8 cellular contexts compared by ENCODE assay signal in the genomic region with DNA sequence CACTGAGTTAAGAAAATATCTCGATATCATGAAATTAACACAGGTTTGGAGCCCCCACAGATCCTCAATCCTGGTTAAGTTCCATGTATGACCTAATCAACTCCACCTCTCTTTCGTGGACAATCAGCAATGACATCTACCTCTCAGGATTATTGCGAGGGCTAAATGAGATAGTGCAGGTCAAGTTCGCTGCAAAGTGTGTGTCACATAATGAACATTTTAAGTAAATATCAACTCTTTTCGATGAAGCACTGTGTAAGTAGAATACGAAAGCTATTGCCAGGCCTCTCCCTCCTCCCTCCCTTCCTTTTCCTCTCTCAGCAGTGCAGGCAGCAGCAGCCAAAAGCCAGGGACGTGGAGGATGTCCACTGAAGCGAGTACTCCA. TPM values are rescaled to one million over a fixed set of nuclear protein-coding genes. Genes with fewer than 3 reads are reported as not detected.
DNase-seq lines count a peak whose midpoint lies in the region; ATAC-seq, FAIRE-seq and TF ChIP-seq lines count a peak whose summit lies in the region.

No MANE protein-coding gene starts in this region.

- no peak for DNase-seq in GM18507 (ENCODE audit: extremely low spot score, insufficient read length, low read depth)
- DNase-seq in Panc1 (ENCODE audit: low read depth, low spot score): no peak
- no peak for DNase-seq in esophagus squamous epithelium (lab: John Stamatoyannopoulos, UW)
- DNase-seq in renal cortical epithelial cell (ENCODE audit: low read depth): peak; percentile 84
- no peak for DNase-seq in epidermal melanocyte (ENCODE audit: insufficient read length, low spot score)
- no peak for DNase-seq in NOMO-1 treated with dmso at 0.1 percent for 144 hours (lab: John Stamatoyannopoulos, UW; ENCODE audit: unreplicated experiment)
- DNase-seq in DMS153 treated with DMSO at 0.1 percent for 48 hours (lab: John Stamatoyannopoulos, UW; ENCODE audit: unreplicated experiment): no peak
- no peak for DNase-seq in DMS53 (lab: John Stamatoyannopoulos, UW)

- no TSS peak for BruUV-seq in Panc1 (replicated peaks; lab: Mats Ljungman, UMichigan)

- H3K27me3 ChIP-seq in Panc1 (ENCODE audit: control insufficient read depth, insufficient read depth, low read length) (no peaks in the 10 kb centered on the region), esophagus squamous epithelium (no peaks in the 10 kb centered on the region)

- no peak for ATAC-seq in Panc1

- H3K4me3 ChIP-seq in Panc1 (ENCODE audit: low read depth in 2 of 2, low read length in 2 of 2): peak overlapping the region; percentile 76 to 90
- H3K4me3 ChIP-seq in esophagus squamous epithelium: peak overlapping the region; percentile 82 to 98 (median 88)

- WGBS in esophagus squamous epithelium, 2 donors: 5 to 12% methylated on average over 6 to 7 of the region's 8 CpGs

- TF ChIP-seq CTCF in Panc1 (IDR thresholded peaks at IDR 0.05) (no peak), esophagus squamous epithelium (IDR thresholded peaks at IDR 0.05) (no peak)

- no peaks in the 10 kb centered on the region for H3K9me3 ChIP-seq in Panc1 (ENCODE audit: control insufficient read depth, insufficient read depth, low read depth, low read length)
- no peaks in the 10 kb centered on the region for H3K9me3 ChIP-seq in esophagus squamous epithelium

- peak; percentile 41 for FAIRE-seq in GM18507 (lab: Jason Lieb, UNC)

- POLR2A ChIA-PET in Panc1 (lab: Charles Lee): interaction anchor here (0.7 kb wide), 1 partner anchor 15 kb away, joined by 4 read pairs; no protein-coding TSS in a partner anchor

- H3K27ac ChIP-seq in Panc1 (ENCODE audit: low read length) (peak overlapping the region; percentile 91), esophagus squamous epithelium (peak overlapping the region; percentile 98 to 100 (median 99))

- CTCF ChIA-PET in Panc1 (lab: Charles Lee): interaction anchor here (0.6 kb wide), 1 partner anchor 86 kb away, joined by 3 read pairs; no protein-coding TSS in a partner anchor

- intact Hi-C loops in Panc1 (cut with micrococcal nuclease; ENCODE audit: unreplicated experiment) (no loop called here), esophagus squamous epithelium (cut with DNase I) (loop anchor here (10.0 kb wide), 1 partner anchor 74 kb away; the partner anchor contains the start of gene DDX59)

- H3K36me3 ChIP-seq in Panc1 (ENCODE audit: control insufficient read depth, insufficient read depth, low read length) (peaks cover 2% of the 10 kb centered on the region), esophagus squamous epithelium (no peaks in the 10 kb centered on the region)

- in situ Hi-C loops in Panc1 (cut with HindIII; ENCODE audit: low pct_unique_long_range_greater_than_20kb, low sequenced_read_pairs): no loop called here

- H3K4me1 ChIP-seq in Panc1 (ENCODE audit: control insufficient read depth, insufficient read depth, low read length): peaks cover 17% of the 10 kb centered on the region
- peaks cover 0 to 47% (median 4%) of the 10 kb centered on the region in 3 donors for H3K4me1 ChIP-seq in esophagus squamous epithelium

- no peak for TF ChIP-seq POLR2A in esophagus squamous epithelium (IDR thresholded peaks at IDR 0.05)

RNA-seq across cellular contexts. Expression of gene CAMSAP2, which starts 0.4 kb away (rescaled TPM):
- 40.1 TPM for total RNA-seq in Panc1 (2021; ENCODE audit: unreplicated experiment)
- 12.7 TPM for polyA plus RNA-seq in Panc1 (2012; ENCODE audit: insufficient read length)
- total RNA-seq in esophagus squamous epithelium: 10 to 100 TPM in 3 of 4 donors, 1 to 10 TPM in 1; 9.2 to 27.5 (median 19.7) TPM
- total RNA-seq in renal cortical epithelial cell: 18.9 and 48.3 TPM in 2 replicates
